ENCODE assay signal across 34 cellular contexts in the genomic region with DNA sequence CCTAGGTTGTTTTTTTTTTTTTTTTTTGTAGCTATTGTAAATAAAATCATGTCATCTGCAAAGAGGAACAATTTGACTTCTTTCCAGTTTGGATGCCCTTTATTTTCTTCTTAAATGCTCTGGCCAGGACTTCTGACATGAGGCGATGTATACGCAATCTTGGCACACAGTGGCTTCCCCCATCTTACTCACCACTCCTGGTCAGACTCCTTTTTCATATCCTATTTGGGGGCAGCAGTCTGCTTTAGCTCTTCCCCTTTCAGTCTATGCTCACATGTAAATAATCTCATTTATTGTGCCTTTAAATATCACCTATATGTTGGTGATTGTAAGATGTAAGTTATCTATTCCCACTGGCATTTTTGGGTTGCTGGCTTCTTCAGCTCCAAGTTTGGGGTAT. TPM values are rescaled to one million over a fixed set of nuclear protein-coding genes. Genes with fewer than 3 reads are reported as not detected.
DNase-seq lines count a peak whose midpoint lies in the region; ATAC-seq, FAIRE-seq and TF ChIP-seq lines count a peak whose summit lies in the region.
"Had no signal": no experiment of that assay in that cellular context is flagged by ENCODE, and none has a peak within 500 bp of the region (broad histone marks: within the 10 kb centered on the region; RNA-seq: fewer than 3 reads in every experiment).

No MANE protein-coding gene starts in this region.

- no peak for TF ChIP-seq POLR2A in NB4 (IDR thresholded peaks at IDR 0.05; ENCODE audit: extremely low read depth, insufficient read length)
- no peak for TF ChIP-seq POLR2A in GM12878 (IDR thresholded peaks at IDR 0.05; ENCODE audit: low read depth, low read length)

- no peak overlapping the region; the same call in 1 of the 2 replicates for H3K27ac ChIP-seq in GM12878 (ENCODE audit: control insufficient read depth, insufficient read depth)
- H3K27ac ChIP-seq: sigmoid colon had no signal

- FAIRE-seq in GM12878 (lab: Jason Lieb, UNC) (no peak), D721Med (lab: Jason Lieb, UNC) (no peak)
- FAIRE-seq: G401.6, H54, RCC 7860 had no signal

- H3K9me3 Mint-ChIP-seq in activated T-cell treated with anti-CD3 and anti-CD28 coated beads, Interleukin-2, amount 50 U/mL, for 24 hours: peaks cover 8% of the 10 kb centered on the region
- H3K9me3 Mint-ChIP-seq: immature natural killer cell; natural killer cell treated with Interleukin-12 subunit alpha and Interleukin-12 subunit beta and Interleukin-15 and Interleukin-18, amount 100 ng/mL, for 72 hours had no signal

- H3K27me3 ChIP-seq in GM06990 (replicated peaks; ENCODE audit: control insufficient read depth, insufficient read depth, low read length) (no peaks in the 10 kb centered on the region), GM12878 (replicated peaks in 1 of 2; ENCODE audit: control insufficient read depth in 2 of 2, insufficient read depth in 2 of 2, low read length in 1 of 2) (no peaks in the 10 kb centered on the region)
- H3K27me3 ChIP-seq: sigmoid colon had no signal

- H3K4me1 Mint-ChIP-seq in activated T-cell treated with anti-CD3 and anti-CD28 coated beads, Interleukin-2, amount 50 U/mL, for 24 hours (ENCODE audit: low read depth): peaks cover 61% of the 10 kb centered on the region

- RAD21 ChIA-PET in GM12878 (lab: Charles Lee; ENCODE audit: unreplicated experiment): interaction anchor here (1.4 to 1.6 kb wide), 2 partner anchors 16 to 18 kb away, joined by 3 to 6 read pairs; no protein-coding TSS in a partner anchor

- no peak for DNase-seq in activated T-cell treated with anti-CD3 and anti-CD28 coated beads, Interleukin-2, amount 50 U/mL, for 24 hours
- DNase-seq in activated T-cell treated with anti-CD3 and anti-CD28 coated beads, Interleukin-2, amount 50 U/mL, for 48 hours: no peak
- DNase-seq in GM06990 (ENCODE audit: extremely low read depth, insufficient read length): peak; percentile 34
- DNase-seq in NB4 (ENCODE audit: low read depth): peak; percentile 12
- DNase-seq in GM12878 (ENCODE audit: low read depth, low spot score): no peak
- DNase-seq in ecto neural progenitor cell (ENCODE audit: low spot score): no peak
- DNase-seq in D721Med (ENCODE audit: insufficient read length, low spot score): no peak
- DNase-seq in H4 (ENCODE audit: low spot score): no peak
- DNase-seq: ACHN; activated CD4-positive, alpha-beta T cell treated with anti-CD3 and anti-CD28 coated beads for 48 hours; cortex of kidney; DMS53; erythroblast; immature natural killer cell; left cardiac atrium; mucosa of descending colon; NCI-H1105 treated with DMSO at 0.1 percent for 48 hours; NCI-H2029; NCI-H526; SHP77 treated with DMSO at 0.1 percent for 48 hours; sigmoid colon; stimulated activated CD4-positive, alpha-beta T cell treated with anti-CD3 and anti-CD28 coated beads, Interleukin-4, amount 100 ng/mL, for 24 hours; substantia nigra; SW 1271 had no signal

- no peak for TF ChIP-seq EP300 in GM12878 (IDR thresholded peaks at IDR 0.05; ENCODE audit: borderline replicate concordance in 1 of 2, control insufficient read depth in 1 of 2, low read depth in 2 of 2, low read length in 2 of 2)

- no peaks in the 10 kb centered on the region for H3K27me3 Mint-ChIP-seq in activated T-cell treated with anti-CD3 and anti-CD28 coated beads, Interleukin-2, amount 50 U/mL, for 24 hours
- H3K27me3 Mint-ChIP-seq: activated T-helper 17 cell treated with anti-CD3 and anti-CD28 coated beads, Interleukin-2, amount 50 U/mL, for 72 hours had no signal

- intact Hi-C loops in GM12878 (cut with micrococcal nuclease; ENCODE audit: unreplicated experiment): no loop called here

- H3K36me3 Mint-ChIP-seq in activated T-cell treated with anti-CD3 and anti-CD28 coated beads, Interleukin-2, amount 50 U/mL, for 24 hours (ENCODE audit: low read depth): peaks cover 7% of the 10 kb centered on the region
- H3K36me3 Mint-ChIP-seq: immature natural killer cell; natural killer cell treated with Interleukin-12 subunit alpha and Interleukin-12 subunit beta and Interleukin-15 and Interleukin-18, amount 100 ng/mL, for 72 hours had no signal

- H3K9me3 ChIP-seq in GM12878 (replicated peaks; ENCODE audit: control insufficient read depth, insufficient read depth, low read length): peaks cover 2% of the 10 kb centered on the region; the same call in 2 of the 3 replicates
- H3K9me3 ChIP-seq: mucosa of descending colon, sigmoid colon had no signal

- peak; percentile 73 for ATAC-seq in GM12878
- ATAC-seq: activated T-helper 17 cell treated with anti-CD3 and anti-CD28 coated beads, Interleukin-2, amount 50 U/mL, for 72 hours; left cardiac atrium; mucosa of descending colon; natural killer cell treated with Interleukin-12 subunit alpha and Interleukin-12 subunit beta and Interleukin-15 and Interleukin-18, amount 100 ng/mL, for 72 hours had no signal

- in situ Hi-C loops in GM12878 (cut with MboI): no loop called here

- peak overlapping the region; percentile 50 for H3K27ac Mint-ChIP-seq in activated T-cell treated with anti-CD3 and anti-CD28 coated beads, Interleukin-2, amount 50 U/mL, for 24 hours
- H3K27ac Mint-ChIP-seq: activated T-helper 17 cell treated with anti-CD3 and anti-CD28 coated beads, Interleukin-2, amount 50 U/mL, for 72 hours; immature natural killer cell; natural killer cell treated with Interleukin-12 subunit alpha and Interleukin-12 subunit beta and Interleukin-15 and Interleukin-18, amount 100 ng/mL, for 72 hours had no signal

- H3K36me3 ChIP-seq in GM06990 (ENCODE audit: control insufficient read depth, insufficient read depth, low read length) (no peaks in the 10 kb centered on the region), GM12878 (ENCODE audit: control insufficient read depth in 2 of 2, insufficient read depth in 2 of 2, low read length in 1 of 2) (no peaks in the 10 kb centered on the region)
- H3K36me3 ChIP-seq: sigmoid colon had no signal

- no peaks in the 10 kb centered on the region for H4K20me1 ChIP-seq in GM12878 (ENCODE audit: control insufficient read depth, insufficient read depth)

- H3K4me3 Mint-ChIP-seq in activated T-cell treated with anti-CD3 and anti-CD28 coated beads, Interleukin-2, amount 50 U/mL, for 24 hours: no peak overlapping the region
- H3K4me3 Mint-ChIP-seq: immature natural killer cell; natural killer cell treated with Interleukin-12 subunit alpha and Interleukin-12 subunit beta and Interleukin-15 and Interleukin-18, amount 100 ng/mL, for 72 hours had no signal

- H3K4me1 ChIP-seq in GM12878 (ENCODE audit: control insufficient read depth, insufficient read depth, low read length): peaks cover 41% of the 10 kb centered on the region
- H3K4me1 ChIP-seq: sigmoid colon had no signal

- H3K4me2 ChIP-seq in GM12878 (ENCODE audit: control insufficient read depth, insufficient read depth): no peak overlapping the region

- no peak for TF ChIP-seq CTCF in GM06990 (IDR thresholded peaks at IDR 0.05; ENCODE audit: insufficient read depth, low read length, poor library complexity, severe bottlenecking)
- no peak for TF ChIP-seq CTCF in NB4 (IDR thresholded peaks at IDR 0.05; ENCODE audit: low read depth, low read length)
- no peak for TF ChIP-seq CTCF in GM12878 (IDR thresholded peaks at IDR 0.05 in 2 of 3, conservative IDR thresholded peaks at IDR 0.05 in 1 of 3; ENCODE audit: control insufficient read depth in 2 of 3, extremely low read depth in 1 of 3, insufficient read depth in 1 of 3, low read depth in 3 of 3, low read length in 3 of 3)
- TF ChIP-seq CTCF in D721Med (IDR thresholded peaks at IDR 0.05; ENCODE audit: insufficient read depth, missing control alignments): no peak

- peak overlapping the region; percentile 18; the same call in 1 of the 2 replicates for H2AFZ ChIP-seq in GM12878 (ENCODE audit: control insufficient read depth, low read depth, low read length)

- H3K79me2 ChIP-seq in GM12878 (ENCODE audit: control insufficient read depth, insufficient read depth, low read length): no peaks in the 10 kb centered on the region

- H3K9ac ChIP-seq in GM12878 (ENCODE audit: control insufficient read depth, insufficient read depth, low read length): no peak overlapping the region

- H3K4me3 ChIP-seq in GM06990 (replicated peaks; ENCODE audit: low read depth, low read length): no peak overlapping the region
- no peak overlapping the region for H3K4me3 ChIP-seq in NB4 (ENCODE audit: low read depth, low read length)
- no peak overlapping the region for H3K4me3 ChIP-seq in GM12878
- H3K4me3 ChIP-seq: lung, mucosa of descending colon, sigmoid colon had no signal

- TF ChIP-seq RAD21 in GM12878 (IDR thresholded peaks at IDR 0.05; ENCODE audit: insufficient read depth, low read depth, low read length): no peak

- 70% methylated on average over 2 of the region's 2 CpGs for WGBS in GM12878 (ENCODE audit: insufficient coverage, insufficient replicate concordance, low lambda C conversion rate, missing lambda C conversion rate)

- no TSS peak for BruUV-seq in GM12878 (replicated peaks; lab: Mats Ljungman, UMichigan)

- CTCF ChIA-PET in GM12878 (lab: Yijun Ruan, JAX): interaction anchor here (0.7 to 2.7 kb wide), 6 partner anchors 14 to 29 kb away, joined by 3 to 7 read pairs (median 4); no protein-coding TSS in a partner anchor

- SMC1A ChIA-PET in GM12878 (lab: Charles Lee; ENCODE audit: uncharacterized antibody, unreplicated experiment): interaction anchor here (0.8 to 2.1 kb wide), 10 partner anchors 12 to 140 kb away, joined by 3 to 10 read pairs (median 4); no protein-coding TSS in a partner anchor

- POLR2A ChIA-PET in GM12878 (lab: Charles Lee): interaction anchor here (0.6 to 2.1 kb wide), 10 partner anchors 11 to 81 kb away, joined by 3 to 10 read pairs (median 4); no protein-coding TSS in a partner anchor

TF ChIP-seq in GM12878, 131 proteins besides CTCF, POLR2A, EP300 and RAD21 (continues in another document):
- TF ChIP-seq RAD51 (IDR thresholded peaks at IDR 0.05) (no peak), EED (IDR thresholded peaks at IDR 0.05; ENCODE audit: low read depth) (peak; percentile 30; the same call in 1 of the 2 replicates)

RNA-seq across cellular contexts. Expression of gene SLAMF6, which starts 56.1 kb away (rescaled TPM):
- 145 and 152 TPM in 2 replicates for total RNA-seq in GM12878 (2013; cell fraction: nucleolus; rRNA removed)
- total RNA-seq in GM12878 (2014; rRNA removed) (44.1 and 52.5 TPM in 2 replicates), GM12878 (2014; rRNA removed; fragmentation: Illumina TruSeq; extraction: Trizol) (53.7 and 55.9 TPM in 2 replicates), GM12878 (2021) (30.4 and 30.8 TPM in 2 replicates)
- 20.9 TPM for polyA plus RNA-seq in GM12878 (2011; ENCODE audit: low read depth)
- polyA plus RNA-seq in GM12878 (2011; rRNA removed) (89.6 and 105 TPM in 2 replicates), GM12878 (2014; fragmentation: Illumina TruSeq; extraction: Trizol) (72.7 and 89.7 TPM in 2 replicates), GM12878 (2014; fragmentation: Nextera tagmentation; extraction: Ambion mirVana) (10 to 100 TPM; 20.5 to 27.1 TPM), GM12878 (2014; rRNA removed) (32.1 and 42.5 TPM in 2 replicates), GM12878 (2016; fragmentation: Nextera tagmentation; extraction: Ambion mirVana) (10 to 100 TPM; 24.3 to 28.3 TPM)
- polyA plus RNA-seq in GM12878 (2011; cell fraction: cytosol; rRNA removed): 54.6 and 63.9 TPM in 2 replicates
- polyA plus RNA-seq in GM12878 (2011; cell fraction: nucleus; rRNA removed): 36.8 and 51.5 TPM in 2 replicates
- polyA plus RNA-seq in GM12878 (2012): 30.7 and 68.4 TPM in 2 replicates
- polyA minus RNA-seq in GM12878 (2011; rRNA and poly(A)+ RNA removed): 86.4 and 92.1 TPM in 2 replicates
- 19.6 and 22.6 TPM in 2 replicates for polyA minus RNA-seq in GM12878 (2011; cell fraction: cytosol; rRNA and poly(A)+ RNA removed)
- polyA minus RNA-seq in GM12878 (2011; cell fraction: nucleus; rRNA and poly(A)+ RNA removed): 19.1 and 23.9 TPM in 2 replicates
- not detected in 2 replicates for total RNA-seq in H4 (2014; rRNA removed; shearing (Covaris generic))
- total RNA-seq: HT-29, osteoblast, pulmonary artery endothelial cell had no signal
- polyA plus RNA-seq: BJ had no signal

Comparison
In these comparisons a context has a peak if more than half of its experiments do, and no peak if none do; other contexts are left out.
1. DNase-seq: peak in GM06990 (single experiment) and NB4 (single experiment); none in activated T-cell treated with anti-CD3 and anti-CD28 coated beads, Interleukin-2, amount 50 U/mL, for 24 hours (single experiment), activated T-cell treated with anti-CD3 and anti-CD28 coated beads, Interleukin-2, amount 50 U/mL, for 48 hours (0 of 2), GM12878 (single experiment), ecto neural progenitor cell (single experiment), D721Med (single experiment) and H4 (single experiment).
2. RNA of gene SLAMF6, which starts 56.1 kb away (total RNA-seq): 30.4 to 152 TPM in GM12878; not detected in H4; every median in the first group is over 10 times any median in the second.